1 cellular context compared by ENCODE assay signal in genomic region chr19:38844093-38844686, GRCh38.
TF ChIP-seq lines count a peak whose summit lies in the region.

No MANE protein-coding gene starts in this region.

TF ChIP-seq in HepG2, 621 proteins besides CTCF, POLR2A, EP300 and RAD21:
- TF ChIP-seq TFDP1 (CRISPR knock-in tag; IDR thresholded peaks at IDR 0.05; ENCODE audit: borderline replicate concordance) (no peak), SPEN (CRISPR knock-in tag; IDR thresholded peaks at IDR 0.05; ENCODE audit: low read depth) (no peak), RBM22 (optimal IDR thresholded peaks at IDR 0.05; ENCODE audit: low read length) (peak; percentile 8), ZNF570 (CRISPR knock-in tag; IDR thresholded peaks at IDR 0.05; ENCODE audit: borderline replicate concordance) (no peak), RBFOX2 (IDR thresholded peaks at IDR 0.05; ENCODE audit: low read depth, low read length) (peak; percentile 74), GLI4 (CRISPR knock-in tag; IDR thresholded peaks at IDR 0.05; ENCODE audit: borderline replicate concordance) (no peak)
